Comparison of ENCODE assay signal across 15 cellular contexts in the genomic region with DNA sequence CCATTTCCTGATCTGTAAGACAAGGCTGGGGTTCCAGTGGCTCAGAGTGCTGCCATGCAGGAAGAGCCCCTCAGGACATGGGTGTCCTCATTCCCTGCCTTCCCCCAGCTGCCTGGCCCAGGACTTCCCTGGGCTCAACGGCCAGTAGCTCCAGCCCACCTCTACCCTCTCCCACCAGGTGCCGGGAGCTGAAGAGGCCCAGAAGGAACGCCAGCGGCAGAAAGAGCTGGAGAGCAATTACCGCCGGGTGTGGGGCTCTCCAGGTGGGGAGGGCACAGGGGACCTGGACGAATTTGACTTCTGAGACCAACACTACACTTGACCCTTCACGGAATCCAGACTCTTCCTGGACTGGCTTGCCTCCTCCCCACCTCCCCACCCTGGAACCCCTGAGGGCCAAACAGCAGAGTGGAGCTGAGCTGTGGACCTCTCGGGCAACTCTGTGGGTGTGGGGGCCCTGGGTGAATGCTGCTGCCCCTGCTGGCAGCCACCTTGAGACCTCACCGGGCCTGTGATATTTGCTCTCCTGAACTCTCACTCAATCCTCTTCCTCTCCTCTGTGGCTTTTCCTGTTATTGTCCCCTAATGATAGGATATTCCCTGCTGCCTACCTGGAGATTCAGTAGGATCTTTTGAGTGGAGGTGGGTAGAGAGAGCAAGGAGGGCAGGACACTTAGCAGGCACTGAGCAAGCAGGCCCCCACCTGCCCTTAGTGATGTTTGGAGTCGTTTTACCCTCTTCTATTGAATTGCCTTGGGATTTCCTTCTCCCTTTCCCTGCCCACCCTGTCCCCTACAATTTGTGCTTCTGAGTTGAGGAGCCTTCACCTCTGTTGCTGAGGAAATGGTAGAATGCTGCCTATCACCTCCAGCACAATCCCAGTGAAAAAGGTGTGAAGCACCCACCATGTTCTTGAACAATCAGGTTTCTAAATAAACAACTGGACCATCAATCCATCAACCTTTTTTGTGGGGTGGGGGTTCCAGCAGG. TPM values are rescaled to one million over a fixed set of nuclear protein-coding genes. Genes with fewer than 3 reads are reported as not detected.
A peak's percentile ranks its signal among the peaks of the same experiment; 100 is the strongest.
DNase-seq lines count a peak whose midpoint lies in the region; ATAC-seq and TF ChIP-seq lines count a peak whose summit lies in the region.
"Had no signal": no experiment of that assay in that cellular context is flagged by ENCODE, and none has a peak within 500 bp of the region (broad histone marks: within the 10 kb centered on the region; RNA-seq: fewer than 3 reads in every experiment).

No MANE protein-coding gene starts in this region.

- no peaks in the 10 kb centered on the region for H3K9me2 ChIP-seq in PC-3 (replicated peaks; ENCODE audit: low read length)

- intact Hi-C loops in CD14-positive monocyte (cut with micrococcal nuclease) = no loop called here
- intact Hi-C loops in PC-3 (cut with micrococcal nuclease) = no loop called here

- peaks cover 61 to 63% of the 10 kb centered on the region in 2 donors for H3K36me3 Mint-ChIP-seq in CD14-positive monocyte

- ATAC-seq in PC-3 (no peak), GM18502 (IDR thresholded peaks at IDR 0.05; ENCODE audit: poor library complexity, unreplicated experiment) (no peak)

- TF ChIP-seq CTCF in 22Rv1 (IDR thresholded peaks at IDR 0.05) = no peak
- TF ChIP-seq CTCF in CD14-positive monocyte (IDR thresholded peaks at IDR 0.05) = no peak
- no peak for TF ChIP-seq CTCF in PC-3 (conservative IDR thresholded peaks at IDR 0.05; ENCODE audit: low read depth, low read length)

- BruUV-seq in PC-3 (replicated peaks; lab: Mats Ljungman, UMichigan) = TSS peak; percentile 68

- H4K20me1 ChIP-seq in PC-3 (ENCODE audit: low read length) = no peaks in the 10 kb centered on the region

- POLR2A ChIA-PET in PC-3 (lab: Charles Lee; ENCODE audit: unreplicated experiment) = no interaction called here

- no peaks in the 10 kb centered on the region for H3K79me2 ChIP-seq in PC-3 (ENCODE audit: low read length)

- H3K4me3 ChIP-seq in PC-3 (ENCODE audit: low read length) = no peak overlapping the region
- H3K4me3 ChIP-seq: sigmoid colon had no signal

- H3K4me3 Mint-ChIP-seq in CD14-positive monocyte = no peak overlapping the region

- H3K27ac ChIP-seq in 22Rv1 (peak overlapping the region; percentile 52), PC-3 (ENCODE audit: low read length) (no peak overlapping the region)
- H3K27ac ChIP-seq: sigmoid colon had no signal

- H3K27me3 Mint-ChIP-seq in CD14-positive monocyte (ENCODE audit: low read depth in 3 of 3) = peaks cover 0 to 2% (median 0%) of the 10 kb centered on the region in 3 donors

- DNase-seq in CD14-positive monocyte (ENCODE audit: low spot score) = no peak
- DNase-seq in PC-3 = no peak
- peak; percentile 81 for DNase-seq in mesenteric fat pad (ENCODE audit: low spot score)
- no peak for DNase-seq in retina
- no peak for DNase-seq in HCEC 1CT
- DNase-seq: activated CD4-positive, alpha-beta T cell treated with anti-CD3 and anti-CD28 coated beads for 48 hours; activated CD8-positive, alpha-beta memory T cell treated with anti-CD3 and anti-CD28 coated beads, Interleukin-2, amount 50 U/mL, for 48 hours; aorta; central memory CD4-positive, alpha-beta T cell; NCI-H146; NCI-H748 treated with DMSO at 0.1 percent for 48 hours; SHP77; sigmoid colon had no signal

- H3K4me2 ChIP-seq in PC-3 (ENCODE audit: low read length) = no peak overlapping the region

- H3K9me3 Mint-ChIP-seq in CD14-positive monocyte = peaks cover 0 to under 1% (median 0%) of the 10 kb centered on the region in 7 donors

- no peaks in the 10 kb centered on the region for H3F3A ChIP-seq in PC-3 (ENCODE audit: low read length, unreplicated experiment)

- peaks cover 3% of the 10 kb centered on the region for H3K4me1 Mint-ChIP-seq in CD14-positive monocyte

- H3K9me3 ChIP-seq in PC-3 (ENCODE audit: low read length) = no peaks in the 10 kb centered on the region
- H3K9me3 ChIP-seq: sigmoid colon had no signal

- H3K9ac ChIP-seq in PC-3 (ENCODE audit: low read length) = no peak overlapping the region

- H3K36me3 ChIP-seq in PC-3 (ENCODE audit: low read depth, low read length) = peaks cover 11% of the 10 kb centered on the region; the same call in 1 of the 2 replicates

- CTCF ChIA-PET in PC-3 (lab: Charles Lee) = no interaction called here

- peak overlapping the region in 4 of 7 donors; percentile 34 to 50 (median 42) for H3K27ac Mint-ChIP-seq in CD14-positive monocyte

- no peaks in the 10 kb centered on the region for H3K27me3 ChIP-seq in PC-3 (ENCODE audit: low read length)

- no peak overlapping the region for H2AFZ ChIP-seq in PC-3 (ENCODE audit: low read length)

- H3K4me1 ChIP-seq in PC-3 (ENCODE audit: insufficient read depth, low read length) = peaks cover 3% of the 10 kb centered on the region; the same call in 1 of the 2 replicates

RNA-seq across cellular contexts. Expression of a gene that starts 17.6 kb away (rescaled TPM):
- under 1 TPM; 0.20 to 0.65 TPM for polyA plus RNA-seq in CD14-positive monocyte
- total RNA-seq in PC-3 (2014; rRNA removed) = 0.23 and 0.40 TPM in 2 replicates
- total RNA-seq in mesenteric fat pad = 2.1 TPM

RNA-seq across cellular contexts. Expression of a gene that starts 23.9 kb away (rescaled TPM):
- 10 to 100 TPM; 43.0 to 48.1 TPM for polyA plus RNA-seq in CD14-positive monocyte
- total RNA-seq in PC-3 (2014; rRNA removed) (18.9 and 20.3 TPM in 2 replicates), mesenteric fat pad (35.0 TPM)

RNA-seq across cellular contexts. Expression of a gene that starts 27.0 kb away (rescaled TPM):
- 100 to 1,000 TPM in 1 of 2 donors, 10 to 100 TPM in 1; 90.9 to 128 TPM for polyA plus RNA-seq in CD14-positive monocyte
- total RNA-seq in PC-3 (2014; rRNA removed) (145 and 223 TPM in 2 replicates), mesenteric fat pad (251 TPM)

RNA-seq across cellular contexts. Expression of a gene that starts 31.2 kb away (rescaled TPM):
- 10 to 100 TPM; 27.4 to 38.4 TPM for polyA plus RNA-seq in CD14-positive monocyte
- total RNA-seq in PC-3 (2014; rRNA removed) (212 and 229 TPM in 2 replicates), mesenteric fat pad (87.0 TPM)

RNA-seq across cellular contexts. Expression of a gene that starts 34.0 kb away (rescaled TPM):
- under 1 TPM; 0.14 to 0.23 TPM for polyA plus RNA-seq in CD14-positive monocyte
- total RNA-seq in PC-3 (2014; rRNA removed) (9.3 and 13.4 TPM in 2 replicates), mesenteric fat pad (11.3 TPM)
